16 cellular contexts compared by ENCODE assay signal in genomic region chr2:28631514-28632206, GRCh38.
"Had no signal": no experiment of that assay in that cellular context is flagged by ENCODE, and none has a peak within 500 bp of the region (broad histone marks: within the 10 kb centered on the region; RNA-seq: fewer than 3 reads in every experiment).

No MANE protein-coding gene starts in this region.

- H3K36me3 ChIP-seq: SJSA1, stomach, thyroid gland had no signal

- ATAC-seq: activated CD8-positive, alpha-beta T cell treated with anti-CD3 and anti-CD28 coated beads for 36 hours; left lung had no signal

- H3K9me3 Mint-ChIP-seq: activated CD8-positive, alpha-beta T cell treated with anti-CD3 and anti-CD28 coated beads for 36 hours; activated T-helper 1 cell treated with anti-CD3 and anti-CD28 coated beads, Interleukin-12 subunit alpha, Interleukin-12 subunit beta, Interleukin-2, Interleukin-4 antibody, amounts not matched to agents 30 ng/mL and 10 ng/mL and 1 ng/mL, durations not matched to agents 14 hours and 24 hours and 36 hours had no signal

- H3K9me3 ChIP-seq: left lung, SJSA1, stomach, thyroid gland had no signal

- H3K4me3 ChIP-seq: left lung, SJSA1, stomach, thyroid gland had no signal

- H3K27ac ChIP-seq: left lung, SJSA1, thyroid gland, VCaP had no signal

- DNase-seq: activated CD8-positive, alpha-beta memory T cell treated with anti-CD3 and anti-CD28 coated beads, Interleukin-2, amount 50 U/mL, for 48 hours; activated CD8-positive, alpha-beta T cell treated with anti-CD3 and anti-CD28 coated beads for 36 hours; activated naive CD4-positive, alpha-beta T cell treated with Interleukin-2 at 50 U/mL for 16 hours; central memory CD4-positive, alpha-beta T cell; effector memory CD4-positive, alpha-beta T cell; erythroblast; glutamatergic neuron; left lung; mesendoderm; stimulated activated CD4-positive, alpha-beta T cell treated with anti-CD3 and anti-CD28 coated beads, Interleukin-4, amount 100 ng/mL, for 4 hours; stomach; T1000; thyroid gland had no signal

- H3K27ac Mint-ChIP-seq: activated CD8-positive, alpha-beta T cell treated with anti-CD3 and anti-CD28 coated beads for 36 hours; activated T-helper 1 cell treated with anti-CD3 and anti-CD28 coated beads, Interleukin-12 subunit alpha, Interleukin-12 subunit beta, Interleukin-2, Interleukin-4 antibody, amounts not matched to agents 30 ng/mL and 10 ng/mL and 1 ng/mL, durations not matched to agents 14 hours and 24 hours and 36 hours had no signal

- H3K27me3 ChIP-seq: left lung, SJSA1, stomach, thyroid gland had no signal

- H3K27me3 Mint-ChIP-seq: activated CD8-positive, alpha-beta T cell treated with anti-CD3 and anti-CD28 coated beads for 36 hours had no signal

- H3K4me1 ChIP-seq: left lung had no signal

- H3K4me3 Mint-ChIP-seq: activated CD8-positive, alpha-beta T cell treated with anti-CD3 and anti-CD28 coated beads for 36 hours; activated T-helper 1 cell treated with anti-CD3 and anti-CD28 coated beads, Interleukin-12 subunit alpha, Interleukin-12 subunit beta, Interleukin-2, Interleukin-4 antibody, amounts not matched to agents 30 ng/mL and 10 ng/mL and 1 ng/mL, durations not matched to agents 14 hours and 24 hours and 36 hours had no signal
